Comparison of ENCODE assay signal across 8 cellular contexts in the genomic region with DNA sequence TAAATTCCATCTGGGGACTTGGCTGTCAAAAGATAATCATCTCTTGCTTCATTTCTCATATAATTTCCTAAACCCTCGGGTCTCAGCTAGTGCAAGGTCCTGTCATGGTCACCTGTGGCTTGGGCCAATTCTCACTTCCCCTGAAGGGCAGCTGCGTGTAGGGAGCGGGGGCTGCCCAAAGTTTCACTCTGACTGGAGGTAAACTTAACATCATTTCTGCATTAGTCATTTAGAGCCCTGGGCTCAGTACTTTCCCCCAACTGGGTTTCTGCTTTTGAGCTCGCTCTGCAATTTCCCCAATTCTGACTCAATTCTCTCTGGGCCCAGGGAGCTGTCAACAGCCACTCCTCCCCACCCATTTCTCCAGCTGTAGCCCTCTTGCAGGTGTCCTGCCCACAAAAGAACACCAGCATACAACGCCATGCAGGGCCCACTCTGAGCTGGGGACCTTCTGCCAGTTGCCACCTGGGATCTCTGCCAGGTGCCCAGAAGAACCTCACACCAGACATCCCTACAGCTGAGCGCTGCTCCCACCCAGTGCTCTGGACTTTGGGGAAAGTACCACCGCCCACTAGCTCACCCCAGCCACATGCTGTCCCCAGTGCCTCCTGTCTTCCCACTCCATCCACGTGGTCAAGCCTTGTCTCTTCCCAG. TPM values are rescaled to one million over a fixed set of nuclear protein-coding genes. Genes with fewer than 3 reads are reported as not detected.
DNase-seq lines count a peak whose midpoint lies in the region; ATAC-seq lines count a peak whose summit lies in the region.

No MANE protein-coding gene starts in this region.

- peaks cover 89 to 98% of the 10 kb centered on the region in 2 donors for H3K4me1 Mint-ChIP-seq in immature natural killer cell

- H3K27ac Mint-ChIP-seq in immature natural killer cell, result peak overlapping the region; percentile 90 to 96 (median 92)

- peak overlapping the region; percentile 60 to 88 (median 80) for H3K4me3 Mint-ChIP-seq in immature natural killer cell

- DNase-seq in RPMI7951 (ENCODE audit: low read depth) (peak; percentile 95), immature natural killer cell (peak; percentile 19 to 48 (median 30)), SW 1271 (lab: John Stamatoyannopoulos, UW) (no peak), DMS114 treated with DMSO at 0.1 percent for 48 hours (lab: John Stamatoyannopoulos, UW; ENCODE audit: unreplicated experiment) (no peak)
- DNase-seq in activated effector memory CD4-positive, alpha-beta T cell treated with Interleukin-2 at 50 U/mL for 16 hours, result peak; percentile 42
- peak; percentile 51 for DNase-seq in stimulated activated CD8-positive, alpha-beta memory T cell treated with anti-CD3 and anti-CD28 coated beads, Interleukin-12 subunit alpha, Interleukin-12 subunit beta, amount 100 ng/mL, for 24 hours (ENCODE audit: extremely low read depth)

- H3K36me3 Mint-ChIP-seq in immature natural killer cell, result peaks cover 0 to 2% (median 0%) of the 10 kb centered on the region in 3 donors

- peak; percentile 68 for ATAC-seq in GM18909 (IDR thresholded peaks at IDR 0.05; ENCODE audit: poor library complexity, unreplicated experiment)
- ATAC-seq in HG03025 (IDR thresholded peaks at IDR 0.05; ENCODE audit: low FRiP score, unreplicated experiment), result peak; percentile 53

- H3K27me3 Mint-ChIP-seq in immature natural killer cell (ENCODE audit: low read depth in 3 of 3), result peaks cover 0 to 9% (median 5%) of the 10 kb centered on the region in 3 donors

- H3K9me3 Mint-ChIP-seq in immature natural killer cell, result no peaks in the 10 kb centered on the region

RNA-seq across cellular contexts. Expression of gene VOPP1, which starts 37.9 kb away (rescaled TPM):
- total RNA-seq in RPMI7951 (2014; rRNA removed; shearing (Covaris generic)), result 89.0 and 89.6 TPM in 2 replicates
- 100 to 1,000 TPM in 1 of 3 donors, 10 to 100 TPM in 2; 54.0 to 119 (median 57.9) TPM for polyA plus RNA-seq in immature natural killer cell

Comparison
In these comparisons a context has a peak if more than half of its experiments do, and no peak if none do; other contexts are left out.
1. DNase-seq: peak in RPMI7951 (single experiment), activated effector memory CD4-positive, alpha-beta T cell treated with Interleukin-2 at 50 U/mL for 16 hours (single experiment), immature natural killer cell (3 of 3) and stimulated activated CD8-positive, alpha-beta memory T cell treated with anti-CD3 and anti-CD28 coated beads, Interleukin-12 subunit alpha, Interleukin-12 subunit beta, amount 100 ng/mL, for 24 hours (single experiment); none in SW 1271 (0 of 2) and DMS114 treated with DMSO at 0.1 percent for 48 hours (single experiment).